In the genomic region with DNA sequence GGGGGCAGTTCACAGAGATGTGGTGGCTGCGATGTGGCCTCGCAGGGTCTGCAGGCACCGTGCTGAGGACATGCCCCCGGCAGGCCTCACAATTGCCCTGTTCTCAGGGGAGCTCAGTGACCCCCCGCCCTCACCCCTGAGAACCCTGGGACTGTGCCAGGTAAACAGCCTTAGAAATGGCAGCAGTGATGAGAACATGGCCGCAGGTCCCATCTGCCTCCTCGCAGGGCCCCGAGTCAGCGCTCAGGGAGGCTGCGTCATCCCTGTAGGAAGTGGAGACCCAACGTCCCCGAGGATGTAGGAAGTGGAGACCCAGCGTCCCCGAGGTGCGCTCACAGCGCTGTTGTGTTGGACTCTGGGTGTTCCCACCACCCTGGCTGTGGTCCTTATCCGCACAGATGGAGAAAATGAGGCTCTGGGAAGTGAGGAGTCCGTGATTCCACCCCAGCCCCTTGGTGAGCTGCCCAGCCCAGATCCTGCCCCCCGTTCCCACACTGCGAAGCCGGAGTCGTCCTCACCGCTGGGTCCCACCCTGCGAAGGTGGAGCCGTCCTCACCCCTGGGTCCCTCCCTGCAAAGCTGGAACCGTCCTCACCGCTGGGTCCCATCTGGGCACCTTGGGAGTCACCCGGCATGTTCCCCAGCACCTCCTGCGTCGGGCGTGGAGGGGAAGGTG, we compare ENCODE assay signal across 15 cellular contexts.
"Had no signal": no experiment of that assay in that cellular context is flagged by ENCODE, and none has a peak within 500 bp of the region (broad histone marks: within the 10 kb centered on the region; RNA-seq: fewer than 3 reads in every experiment).

No MANE protein-coding gene starts in this region.

- H3K27me3 ChIP-seq: cardiac muscle cell, esophagus squamous epithelium, pancreas, SJSA1 had no signal

- H3K36me3 ChIP-seq: cardiac muscle cell, esophagus squamous epithelium, pancreas, SJSA1 had no signal

- ATAC-seq: pancreas; stimulated activated naive B cell treated with anti-CD40 and anti-IgM and Interleukin-4, amounts not matched to agents 10 μg/mL and 1 μg/mL and 100 μg/mL, for 72 hours had no signal

- FAIRE-seq: endothelial cell of umbilical vein, pancreas, TTC549 had no signal

- H3K4me1 ChIP-seq: esophagus squamous epithelium, pancreas, SJSA1 had no signal

- H3K4me3 ChIP-seq: cardiac muscle cell, esophagus squamous epithelium, pancreas, SJSA1 had no signal

- H3K4me1 Mint-ChIP-seq: stimulated activated naive B cell treated with anti-CD40 and anti-IgM and Interleukin-4, amounts not matched to agents 10 μg/mL and 1 μg/mL and 100 μg/mL, for 72 hours had no signal

- DNase-seq: activated naive CD4-positive, alpha-beta T cell treated with anti-CD3 and anti-CD28 coated beads, Interleukin-2, amount 50 U/mL, for 16 hours; activated T-cell treated with anti-CD3 and anti-CD28 coated beads for 4 hours; cortex of kidney; effector CD4-positive, alpha-beta T cell; esophagus squamous epithelium; hippocampal formation; stimulated activated CD4-positive, alpha-beta T cell treated with anti-CD3 and anti-CD28 coated beads, Interleukin-2, amount 100 ng/mL, for 48 hours; stimulated activated naive B cell treated with anti-CD40 and anti-IgM and Interleukin-4, amounts not matched to agents 10 μg/mL and 1 μg/mL and 100 μg/mL, for 72 hours; T-helper 2 cell; trophoblast cell had no signal

- H3K27me3 Mint-ChIP-seq: stimulated activated naive B cell treated with anti-CD40 and anti-IgM and Interleukin-4, amounts not matched to agents 10 μg/mL and 1 μg/mL and 100 μg/mL, for 72 hours had no signal

- H3K27ac ChIP-seq: cardiac muscle cell, esophagus squamous epithelium, pancreas, SJSA1 had no signal

- H3K9me3 ChIP-seq: esophagus squamous epithelium, pancreas had no signal

- H3K36me3 Mint-ChIP-seq: stimulated activated naive B cell treated with anti-CD40 and anti-IgM and Interleukin-4, amounts not matched to agents 10 μg/mL and 1 μg/mL and 100 μg/mL, for 72 hours had no signal

- H3K4me3 Mint-ChIP-seq: stimulated activated naive B cell treated with anti-CD40 and anti-IgM and Interleukin-4, amounts not matched to agents 10 μg/mL and 1 μg/mL and 100 μg/mL, for 72 hours had no signal

- H3K27ac Mint-ChIP-seq: stimulated activated naive B cell treated with anti-CD40 and anti-IgM and Interleukin-4, amounts not matched to agents 10 μg/mL and 1 μg/mL and 100 μg/mL, for 72 hours had no signal
